Comparison of ENCODE assay signal across 17 cellular contexts in the genomic region with DNA sequence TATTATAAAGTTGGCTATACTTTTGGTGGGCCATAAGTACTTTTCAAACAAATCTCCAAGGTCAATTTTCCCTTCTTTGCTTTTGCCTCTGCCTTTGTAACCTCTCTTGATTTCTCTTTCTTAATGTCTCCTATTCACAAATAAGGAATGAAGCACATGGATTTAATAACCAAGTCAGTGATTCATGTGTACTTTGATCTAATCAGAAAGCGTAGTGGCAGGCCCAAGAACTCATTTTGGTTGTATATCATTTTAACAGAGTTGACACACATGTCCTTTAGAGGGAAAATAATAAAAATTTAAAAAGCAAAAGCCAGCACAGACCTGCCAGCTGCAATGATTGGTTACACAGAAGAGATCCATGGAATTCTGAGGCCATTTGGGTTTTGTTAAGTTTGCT.
DNase-seq lines count a peak whose midpoint lies in the region; TF ChIP-seq lines count a peak whose summit lies in the region.
"Had no signal": no experiment of that assay in that cellular context is flagged by ENCODE, and none has a peak within 500 bp of the region (broad histone marks: within the 10 kb centered on the region; RNA-seq: fewer than 3 reads in every experiment).

No MANE protein-coding gene starts in this region.

- no TSS peak for BruUV-seq in A673 (replicated peaks; lab: Mats Ljungman, UMichigan)

- H3K27me3 ChIP-seq in A673 (replicated peaks; ENCODE audit: insufficient read depth, low read depth, low read length, poor library complexity) = no peaks in the 10 kb centered on the region
- H3K27me3 ChIP-seq: BLaER1 had no signal

- H3K9me3 ChIP-seq in A673 (ENCODE audit: low read depth, low read length, poor library complexity, severe bottlenecking) = no peaks in the 10 kb centered on the region
- H3K9me3 ChIP-seq: BLaER1 had no signal

- no peaks in the 10 kb centered on the region for H3K36me3 ChIP-seq in A673 (ENCODE audit: insufficient read depth, low read length, poor library complexity, severe bottlenecking)
- H3K36me3 ChIP-seq: BLaER1 had no signal

- no peak for TF ChIP-seq CTCF in VCaP (conservative IDR thresholded peaks at IDR 0.05)
- TF ChIP-seq CTCF in fibroblast of the aortic adventitia (IDR thresholded peaks at IDR 0.05; ENCODE audit: insufficient read depth, low read length) = no peak
- no peak for TF ChIP-seq CTCF in A673 (conservative IDR thresholded peaks at IDR 0.05; ENCODE audit: low read depth, low read length)

- no peak overlapping the region for H3K4me3 ChIP-seq in fibroblast of the aortic adventitia (ENCODE audit: low read depth, low read length)
- no peak overlapping the region for H3K4me3 ChIP-seq in A673 (ENCODE audit: low read depth, low read length, poor library complexity, severe bottlenecking)
- H3K4me3 ChIP-seq: BLaER1 had no signal

- DNase-seq in GM04504 (ENCODE audit: low read depth) (peak; percentile 19), fibroblast of the aortic adventitia (ENCODE audit: low read depth) (peak; percentile 19), renal cortical epithelial cell (ENCODE audit: low read depth) (peak; percentile 28), 8988T (no peak), cerebellar cortex (ENCODE audit: low spot score) (no peak), A673 (ENCODE audit: low spot score) (no peak), NOMO-1 treated with DMSO at 0.1 percent for 48 hours (lab: John Stamatoyannopoulos, UW; ENCODE audit: unreplicated experiment) (no peak)
- DNase-seq: CD4-positive, alpha-beta memory T cell; EL; MM.1S; NCI-H1092; NCI-H2171 treated with DMSO at 0.1 percent for 48 hours; NCI-H446; NK-92 treated with Interleukin-12 subunit alpha and Interleukin-12 subunit beta, amount 100 ng/mL, for 24 hours; SHP77 had no signal

- peaks cover 40% of the 10 kb centered on the region for H3K4me1 ChIP-seq in A673 (ENCODE audit: insufficient read depth, low read length, poor library complexity, severe bottlenecking)
- H3K4me1 ChIP-seq: BLaER1 had no signal

- intact Hi-C loops in A673 (cut with micrococcal nuclease; ENCODE audit: unreplicated experiment) = no loop called here

- peak overlapping the region; percentile 53 for H3K27ac ChIP-seq in VCaP
- H3K27ac ChIP-seq in A673 (ENCODE audit: low read depth, low read length, poor library complexity, severe bottlenecking) = no peak overlapping the region
- H3K27ac ChIP-seq: BLaER1 had no signal

- CTCF ChIA-PET in A673 (lab: Charles Lee) = no interaction called here

- POLR2A ChIA-PET in A673 (lab: Charles Lee; ENCODE audit: low non-redundant PET) = no interaction called here

Comparison
In these comparisons a context has a peak if more than half of its experiments do, and no peak if none do; other contexts are left out.
1. DNase-seq: peak in GM04504 (single experiment), fibroblast of the aortic adventitia (single experiment) and renal cortical epithelial cell (single experiment); none in 8988T (single experiment), cerebellar cortex (single experiment), A673 (single experiment) and NOMO-1 treated with DMSO at 0.1 percent for 48 hours (single experiment).